ENCODE assay signal across 1 cellular context in genomic region chr9:104820336-104820735, GRCh38.
TF ChIP-seq lines count a peak whose summit lies in the region.

No MANE protein-coding gene starts in this region.

TF ChIP-seq in K562, 482 proteins besides CTCF, POLR2A, EP300 and RAD21 (continued from another document):
- no peak for TF ChIP-seq KDM5B (IDR thresholded peaks at IDR 0.05; ENCODE audit: insufficient replicate concordance, low read depth, low read length)
- no peak for TF ChIP-seq ZNF778 (CRISPR knock-in tag; IDR thresholded peaks at IDR 0.05)
- TF ChIP-seq, protein P1, sequence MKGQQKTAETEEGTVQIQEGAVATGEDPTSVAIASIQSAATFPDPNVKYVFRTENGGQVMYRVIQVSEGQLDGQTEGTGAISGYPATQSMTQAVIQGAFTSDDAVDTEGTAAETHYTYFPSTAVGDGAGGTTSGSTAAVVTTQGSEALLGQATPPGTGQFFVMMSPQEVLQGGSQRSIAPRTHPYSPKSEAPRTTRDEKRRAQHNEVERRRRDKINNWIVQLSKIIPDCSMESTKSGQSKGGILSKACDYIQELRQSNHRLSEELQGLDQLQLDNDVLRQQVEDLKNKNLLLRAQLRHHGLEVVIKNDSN (CRISPR knock-in tag; IDR thresholded peaks at IDR 0.05): peak; percentile 40; the same call in 1 of the 2 replicates
- TF ChIP-seq, protein P2, sequence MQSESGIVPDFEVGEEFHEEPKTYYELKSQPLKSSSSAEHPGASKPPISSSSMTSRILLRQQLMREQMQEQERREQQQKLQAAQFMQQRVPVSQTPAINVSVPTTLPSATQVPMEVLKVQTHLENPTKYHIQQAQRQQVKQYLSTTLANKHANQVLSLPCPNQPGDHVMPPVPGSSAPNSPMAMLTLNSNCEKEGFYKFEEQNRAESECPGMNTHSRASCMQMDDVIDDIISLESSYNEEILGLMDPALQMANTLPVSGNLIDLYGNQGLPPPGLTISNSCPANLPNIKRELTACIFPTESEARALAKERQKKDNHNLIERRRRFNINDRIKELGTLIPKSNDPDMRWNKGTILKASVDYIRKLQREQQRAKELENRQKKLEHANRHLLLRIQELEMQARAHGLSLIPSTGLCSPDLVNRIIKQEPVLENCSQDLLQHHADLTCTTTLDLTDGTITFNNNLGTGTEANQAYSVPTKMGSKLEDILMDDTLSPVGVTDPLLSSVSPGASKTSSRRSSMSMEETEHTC (IDR thresholded peaks at IDR 0.05): 0 out of 2 replicates have a peak, but pooled peaks have one; percentile 27
- TF ChIP-seq ZKSCAN3 (CRISPR knock-in tag; IDR thresholded peaks at IDR 0.05): no peak
- no peak for TF ChIP-seq HDAC1 (IDR thresholded peaks at IDR 0.05)
- no peak for TF ChIP-seq ZNF780A (CRISPR knock-in tag; IDR thresholded peaks at IDR 0.05)
- no peak for TF ChIP-seq NR2F6 (CRISPR knock-in tag; IDR thresholded peaks at IDR 0.05)
- TF ChIP-seq MLX (CRISPR knock-in tag; conservative IDR thresholded peaks at IDR 0.05): no peak
- TF ChIP-seq, protein P3, sequence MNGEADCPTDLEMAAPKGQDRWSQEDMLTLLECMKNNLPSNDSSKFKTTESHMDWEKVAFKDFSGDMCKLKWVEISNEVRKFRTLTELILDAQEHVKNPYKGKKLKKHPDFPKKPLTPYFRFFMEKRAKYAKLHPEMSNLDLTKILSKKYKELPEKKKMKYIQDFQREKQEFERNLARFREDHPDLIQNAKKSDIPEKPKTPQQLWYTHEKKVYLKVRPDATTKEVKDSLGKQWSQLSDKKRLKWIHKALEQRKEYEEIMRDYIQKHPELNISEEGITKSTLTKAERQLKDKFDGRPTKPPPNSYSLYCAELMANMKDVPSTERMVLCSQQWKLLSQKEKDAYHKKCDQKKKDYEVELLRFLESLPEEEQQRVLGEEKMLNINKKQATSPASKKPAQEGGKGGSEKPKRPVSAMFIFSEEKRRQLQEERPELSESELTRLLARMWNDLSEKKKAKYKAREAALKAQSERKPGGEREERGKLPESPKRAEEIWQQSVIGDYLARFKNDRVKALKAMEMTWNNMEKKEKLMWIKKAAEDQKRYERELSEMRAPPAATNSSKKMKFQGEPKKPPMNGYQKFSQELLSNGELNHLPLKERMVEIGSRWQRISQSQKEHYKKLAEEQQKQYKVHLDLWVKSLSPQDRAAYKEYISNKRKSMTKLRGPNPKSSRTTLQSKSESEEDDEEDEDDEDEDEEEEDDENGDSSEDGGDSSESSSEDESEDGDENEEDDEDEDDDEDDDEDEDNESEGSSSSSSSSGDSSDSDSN (IDR thresholded peaks at IDR 0.05; ENCODE audit: borderline replicate concordance in 1 of 2, low read depth in 2 of 2, low read length in 2 of 2): no peak
- TF ChIP-seq ESRRB (CRISPR knock-in tag; IDR thresholded peaks at IDR 0.05; ENCODE audit: borderline replicate concordance): no peak
- no peak for TF ChIP-seq FOS (IDR thresholded peaks at IDR 0.05; ENCODE audit: extremely low read depth, insufficient read length)
- 0 out of 2 replicates have a peak, but pooled peaks have one; percentile 17 for TF ChIP-seq L3MBTL2 (IDR thresholded peaks at IDR 0.05)
- no peak for TF ChIP-seq RFX7 (CRISPR knock-in tag; IDR thresholded peaks at IDR 0.05)
- TF ChIP-seq ESRRA (IDR thresholded peaks at IDR 0.05; ENCODE audit: borderline replicate concordance, low read depth): no peak
- no peak for TF ChIP-seq PHB (CRISPR knock-in tag; IDR thresholded peaks at IDR 0.05)
- TF ChIP-seq SRSF7 (optimal IDR thresholded peaks at IDR 0.05; ENCODE audit: low read depth, low read length): no peak
- no peak for TF ChIP-seq HMG20B (CRISPR knock-in tag; IDR thresholded peaks at IDR 0.05)
- no peak for TF ChIP-seq RBM34 (IDR thresholded peaks at IDR 0.05; ENCODE audit: borderline replicate concordance, insufficient read depth, low read length)
- TF ChIP-seq MAFF (IDR thresholded peaks at IDR 0.05; ENCODE audit: low read length): no peak
- TF ChIP-seq ID3 (CRISPR knock-in tag; IDR thresholded peaks at IDR 0.05): no peak
- no peak for TF ChIP-seq ID3 (tag; IDR thresholded peaks at IDR 0.05)
- TF ChIP-seq FOXA3 (CRISPR knock-in tag; conservative IDR thresholded peaks at IDR 0.05 in 1 of 2, IDR thresholded peaks at IDR 0.05 in 1 of 2): no peak
- TF ChIP-seq PRPF4 (IDR thresholded peaks at IDR 0.05; ENCODE audit: insufficient read depth, low read depth, low read length, poor library complexity, severe bottlenecking): no peak
- TF ChIP-seq, protein P4, sequence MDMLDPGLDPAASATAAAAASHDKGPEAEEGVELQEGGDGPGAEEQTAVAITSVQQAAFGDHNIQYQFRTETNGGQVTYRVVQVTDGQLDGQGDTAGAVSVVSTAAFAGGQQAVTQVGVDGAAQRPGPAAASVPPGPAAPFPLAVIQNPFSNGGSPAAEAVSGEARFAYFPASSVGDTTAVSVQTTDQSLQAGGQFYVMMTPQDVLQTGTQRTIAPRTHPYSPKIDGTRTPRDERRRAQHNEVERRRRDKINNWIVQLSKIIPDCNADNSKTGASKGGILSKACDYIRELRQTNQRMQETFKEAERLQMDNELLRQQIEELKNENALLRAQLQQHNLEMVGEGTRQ (CRISPR knock-in tag; IDR thresholded peaks at IDR 0.05): no peak
- TF ChIP-seq NKRF (IDR thresholded peaks at IDR 0.05; ENCODE audit: borderline replicate concordance): no peak
- no peak for TF ChIP-seq NELFE (IDR thresholded peaks at IDR 0.05; ENCODE audit: insufficient read depth, insufficient read length)
- no peak for TF ChIP-seq MAFG (tag; conservative IDR thresholded peaks at IDR 0.05)
- no peak for TF ChIP-seq ETV1 (tag; conservative IDR thresholded peaks at IDR 0.05; ENCODE audit: low read depth)
